In the genomic region with DNA sequence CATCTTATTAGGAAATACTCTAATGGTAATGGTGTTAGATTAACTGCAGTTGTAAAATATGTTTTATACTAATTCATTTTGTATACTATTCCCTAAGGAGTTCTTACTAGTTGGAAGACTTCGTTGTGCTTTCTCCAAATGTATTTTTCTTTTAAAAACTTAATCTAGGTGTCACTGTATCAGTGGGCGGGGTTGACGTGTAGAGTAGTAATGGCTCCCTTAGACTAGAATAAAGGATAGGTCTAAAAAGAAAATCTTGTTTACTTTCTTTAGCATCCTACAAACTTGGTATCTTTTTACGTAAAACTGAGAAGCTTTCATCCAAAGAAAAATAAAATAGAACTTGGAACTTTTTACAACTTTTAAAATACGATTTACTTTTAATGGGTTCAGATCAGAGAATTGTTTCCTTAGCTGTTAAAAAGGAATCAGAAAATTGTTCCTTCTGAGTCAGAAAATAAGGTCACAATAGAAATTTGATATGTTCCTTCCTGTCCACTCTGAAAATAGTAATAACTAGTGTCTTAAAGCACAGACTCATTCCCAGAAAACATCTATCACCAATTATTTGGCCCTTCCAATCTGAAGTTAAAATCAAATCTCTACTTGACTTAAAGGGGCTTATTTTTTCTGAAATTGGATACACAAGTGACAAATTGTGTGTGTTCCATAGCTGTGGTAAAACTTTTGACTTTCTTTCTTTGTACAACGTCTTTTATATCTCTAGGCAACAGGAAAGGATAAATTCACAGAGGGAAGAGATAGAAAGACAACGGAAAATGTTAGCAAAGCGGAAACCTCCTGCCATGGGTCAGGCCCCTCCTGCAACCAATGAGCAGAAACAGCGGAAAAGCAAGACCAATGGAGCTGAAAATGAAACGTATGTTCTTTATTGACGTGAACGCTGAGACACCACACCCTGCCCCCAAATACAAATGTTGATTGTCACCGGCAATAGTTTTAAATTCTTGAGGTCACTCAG, we compare ENCODE assay signal across 13 cellular contexts. TPM values are rescaled to one million over a fixed set of nuclear protein-coding genes. Genes with fewer than 3 reads are reported as not detected.
A peak's percentile ranks its signal among the peaks of the same experiment; 100 is the strongest.
DNase-seq lines count a peak whose midpoint lies in the region; ATAC-seq, FAIRE-seq and TF ChIP-seq lines count a peak whose summit lies in the region.
"Had no signal": no experiment of that assay in that cellular context is flagged by ENCODE, and none has a peak within 500 bp of the region (broad histone marks: within the 10 kb centered on the region; RNA-seq: fewer than 3 reads in every experiment).

No MANE protein-coding gene starts in this region.

- no peaks in the 10 kb centered on the region for H3K9me3 ChIP-seq in astrocyte (ENCODE audit: insufficient read depth, low read depth, low read length)
- H3K9me3 ChIP-seq in tibial artery: no peaks in the 10 kb centered on the region
- H3K9me3 ChIP-seq: pancreas, SJSA1 had no signal

- ATAC-seq in activated T-cell treated with anti-CD3 and anti-CD28 coated beads, Interleukin-2, amount 50 U/mL, for 72 hours (replicated peaks in 1 of 2): peak in 1 of 2 donors; percentile 23
- ATAC-seq in GM21515 (IDR thresholded peaks at IDR 0.05; ENCODE audit: unreplicated experiment) (no peak), GM19467 (IDR thresholded peaks at IDR 0.05; ENCODE audit: unreplicated experiment) (no peak)

- H3K4me1 ChIP-seq in astrocyte (ENCODE audit: insufficient read depth, low read length) (peaks cover 4% of the 10 kb centered on the region), tibial artery (no peaks in the 10 kb centered on the region)
- H3K4me1 ChIP-seq: pancreas, SJSA1 had no signal

- H3K4me3 ChIP-seq in astrocyte (ENCODE audit: insufficient read depth, low read depth, low read length) (no peak overlapping the region), tibial artery (no peak overlapping the region)
- H3K4me3 ChIP-seq: pancreas, SJSA1 had no signal

- H3K27ac Mint-ChIP-seq in activated T-cell treated with anti-CD3 and anti-CD28 coated beads, Interleukin-2, amount 50 U/mL, for 72 hours: peak overlapping the region; percentile 80
- peak overlapping the region; percentile 6 for H3K27ac Mint-ChIP-seq in astrocyte (ENCODE audit: unreplicated experiment)

- no peaks in the 10 kb centered on the region for H4K20me1 ChIP-seq in astrocyte (ENCODE audit: insufficient read depth, low read length)

- H3K27me3 ChIP-seq in astrocyte (ENCODE audit: insufficient read depth, low read length): no peaks in the 10 kb centered on the region
- H3K27me3 ChIP-seq in tibial artery: no peaks in the 10 kb centered on the region
- H3K27me3 ChIP-seq: pancreas, SJSA1 had no signal

- intact Hi-C loops in tibial artery (cut with DNase I; ENCODE audit: low total_unique reads): no loop called here

- no peaks in the 10 kb centered on the region for H3K27me3 Mint-ChIP-seq in activated T-cell treated with anti-CD3 and anti-CD28 coated beads, Interleukin-2, amount 50 U/mL, for 72 hours (ENCODE audit: low read depth)
- no peaks in the 10 kb centered on the region for H3K27me3 Mint-ChIP-seq in astrocyte (ENCODE audit: low read depth, unreplicated experiment)

- peak overlapping the region; percentile 23 for H3K9ac ChIP-seq in astrocyte (ENCODE audit: low read length)

- H3K9me3 Mint-ChIP-seq in activated T-cell treated with anti-CD3 and anti-CD28 coated beads, Interleukin-2, amount 50 U/mL, for 72 hours: no peaks in the 10 kb centered on the region
- H3K9me3 Mint-ChIP-seq in astrocyte (ENCODE audit: unreplicated experiment): no peaks in the 10 kb centered on the region

- H3K79me2 ChIP-seq in astrocyte (ENCODE audit: insufficient read depth, low read length): peaks cover 12% of the 10 kb centered on the region

- DNase-seq in activated T-cell treated with anti-CD3 and anti-CD28 coated beads, Interleukin-2, amount 50 U/mL, for 72 hours: no peak
- no peak for DNase-seq in activated T-cell treated with anti-CD3 and anti-CD28 coated beads, Interleukin-2, amount 50 U/mL, for 1 hour
- DNase-seq in astrocyte (ENCODE audit: low read depth) (peak; percentile 22), lung microvascular endothelial cell (ENCODE audit: low read depth in 2 of 2) (peak; percentile 77 to 83), tibial artery (no peak), GM10266 (ENCODE audit: extremely low spot score) (no peak)
- DNase-seq: activated CD4-positive, alpha-beta T cell treated with anti-CD3 and anti-CD28 coated beads for 4 hours; KG1; kidney glomerular epithelial cell; pancreas had no signal

- FAIRE-seq in astrocyte (lab: Jason Lieb, UNC): no peak
- FAIRE-seq: pancreas had no signal

- TF ChIP-seq CTCF in astrocyte (IDR thresholded peaks at IDR 0.05; ENCODE audit: insufficient read depth, low read depth, low read length) (no peak), tibial artery (IDR thresholded peaks at IDR 0.05) (no peak), GM10266 (IDR thresholded peaks at IDR 0.05; ENCODE audit: control insufficient read depth, insufficient read depth, low read depth, missing control alignments) (no peak)

- H3K4me2 ChIP-seq in astrocyte (ENCODE audit: low read length): peak overlapping the region; percentile 22

- H3K36me3 Mint-ChIP-seq in activated T-cell treated with anti-CD3 and anti-CD28 coated beads, Interleukin-2, amount 50 U/mL, for 72 hours (ENCODE audit: insufficient read depth in 2 of 2): peaks cover 0 to 14% of the 10 kb centered on the region in 2 donors
- peaks cover 16% of the 10 kb centered on the region for H3K36me3 Mint-ChIP-seq in astrocyte (ENCODE audit: low read depth, unreplicated experiment)

- peak overlapping the region in 1 of 2 donors; percentile 44 for H3K4me3 Mint-ChIP-seq in activated T-cell treated with anti-CD3 and anti-CD28 coated beads, Interleukin-2, amount 50 U/mL, for 72 hours
- no peak overlapping the region for H3K4me3 Mint-ChIP-seq in astrocyte (ENCODE audit: unreplicated experiment)

- peaks cover 5% of the 10 kb centered on the region for H3K4me1 Mint-ChIP-seq in activated T-cell treated with anti-CD3 and anti-CD28 coated beads, Interleukin-2, amount 50 U/mL, for 72 hours (ENCODE audit: low read depth)
- peaks cover 11% of the 10 kb centered on the region for H3K4me1 Mint-ChIP-seq in astrocyte (ENCODE audit: low read depth, unreplicated experiment)

- H3K27ac ChIP-seq in astrocyte (ENCODE audit: low read depth, low read length): peak overlapping the region; percentile 56
- H3K27ac ChIP-seq in tibial artery: peak overlapping the region; percentile 15 to 30
- H3K27ac ChIP-seq: pancreas, SJSA1 had no signal

- H3K36me3 ChIP-seq in astrocyte (ENCODE audit: insufficient read depth, low read length) (peaks cover 12% of the 10 kb centered on the region), tibial artery (peaks cover 20 to 53% (median 46%) of the 10 kb centered on the region in 3 donors)

- H2AFZ ChIP-seq in astrocyte (ENCODE audit: low read depth, low read length): no peak overlapping the region

RNA-seq across cellular contexts. Expression of a gene that starts 54.7 kb away (rescaled TPM):
- 10 to 100 TPM in 1 of 2 donors, 1 to 10 TPM in 1; 6.1 to 14.2 TPM for total RNA-seq in activated T-cell treated with anti-CD3 and anti-CD28 coated beads, Interleukin-2, amount 50 U/mL, for 72 hours
- total RNA-seq in astrocyte (361 and 588 TPM in 2 replicates), lung microvascular endothelial cell (5.6 and 16.8 TPM in 2 replicates)

Comparison
In these comparisons a context has a peak if more than half of its experiments do, and no peak if none do; other contexts are left out.
1. DNase-seq: peak in astrocyte (single experiment) and lung microvascular endothelial cell (2 of 2); none in activated T-cell treated with anti-CD3 and anti-CD28 coated beads, Interleukin-2, amount 50 U/mL, for 72 hours (0 of 2), activated T-cell treated with anti-CD3 and anti-CD28 coated beads, Interleukin-2, amount 50 U/mL, for 1 hour (single experiment), tibial artery (0 of 2) and GM10266 (single experiment).
2. RNA of a gene that starts 54.7 kb away (total RNA-seq): 361 to 588 TPM in astrocyte; 6.1 to 14.2 TPM in activated T-cell treated with anti-CD3 and anti-CD28 coated beads, Interleukin-2, amount 50 U/mL, for 72 hours and 5.6 to 16.8 TPM in lung microvascular endothelial cell; every median in the first group is over 10 times any median in the second.